7 cellular contexts compared by ENCODE assay signal in genomic region chr5:179974946-179975712, GRCh38.
DNase-seq lines count a peak whose midpoint lies in the region; ATAC-seq and TF ChIP-seq lines count a peak whose summit lies in the region.

No MANE protein-coding gene starts in this region.

- no peak overlapping the region for H3K4me3 Mint-ChIP-seq in nephron progenitor cell

- ATAC-seq in GM19023 (IDR thresholded peaks at IDR 0.05; ENCODE audit: unreplicated experiment): peak; percentile 57
- ATAC-seq in RWPE2 (ENCODE audit: low read depth): peak; percentile 73

- H3K27ac ChIP-seq in RWPE2 (ENCODE audit: poor library complexity, severe bottlenecking): no peak overlapping the region
- no peak overlapping the region for H3K27ac ChIP-seq in ascending aorta

- H3K36me3 ChIP-seq in RWPE2 (ENCODE audit: low read depth) (no peaks in the 10 kb centered on the region), ascending aorta (peaks cover 22 to 58% of the 10 kb centered on the region in 2 donors)

- no peak overlapping the region for H3K4me3 ChIP-seq in RWPE2 (ENCODE audit: severe bottlenecking)
- no peak overlapping the region for H3K4me3 ChIP-seq in epithelial cell of esophagus (ENCODE audit: low read length)
- H3K4me3 ChIP-seq in ascending aorta: no peak overlapping the region

- H3K4me1 Mint-ChIP-seq in nephron progenitor cell: peaks cover 12% of the 10 kb centered on the region

- TF ChIP-seq CTCF in RWPE2 (IDR thresholded peaks at IDR 0.05; ENCODE audit: poor library complexity, severe bottlenecking) (peak; percentile 56), epithelial cell of esophagus (IDR thresholded peaks at IDR 0.05; ENCODE audit: insufficient read depth, low read depth, low read length, missing control alignments) (peak; percentile 50), nephron progenitor cell (IDR thresholded peaks at IDR 0.05) (peak; percentile 58), ascending aorta (IDR thresholded peaks at IDR 0.05) (peak in 1 of 3 experiments; percentile 19)

- no peaks in the 10 kb centered on the region for H3K4me1 ChIP-seq in RWPE2 (ENCODE audit: insufficient read depth, poor library complexity, severe bottlenecking)
- no peaks in the 10 kb centered on the region for H3K4me1 ChIP-seq in ascending aorta

- H3K27me3 ChIP-seq in RWPE2 (ENCODE audit: insufficient read depth, poor library complexity, severe bottlenecking): no peaks in the 10 kb centered on the region
- no peaks in the 10 kb centered on the region for H3K27me3 ChIP-seq in ascending aorta

- H3K9me3 Mint-ChIP-seq in nephron progenitor cell: no peaks in the 10 kb centered on the region

- H3K27ac Mint-ChIP-seq in nephron progenitor cell: no peak overlapping the region

- intact Hi-C loops in ascending aorta (cut with DNase I): no loop called here

- H3K9me3 ChIP-seq in RWPE2 (ENCODE audit: severe bottlenecking) (no peaks in the 10 kb centered on the region), ascending aorta (no peaks in the 10 kb centered on the region)

- H3K27me3 Mint-ChIP-seq in nephron progenitor cell (ENCODE audit: low read depth, poor library complexity): peaks cover 3% of the 10 kb centered on the region

- DNase-seq in DMS79 (lab: John Stamatoyannopoulos, UW) (peak; percentile 40), HT-29 (ENCODE audit: low spot score) (peak; percentile 58), RWPE2 (ENCODE audit: low spot score) (no peak), epithelial cell of esophagus (ENCODE audit: low read depth) (peak; percentile 28), nephron progenitor cell (peak; percentile 56), ascending aorta (ENCODE audit: low spot score in 2 of 2) (no peak)

- peaks cover 78% of the 10 kb centered on the region for H3K36me3 Mint-ChIP-seq in nephron progenitor cell (ENCODE audit: low read depth)

Comparison
In these comparisons a context has a peak if more than half of its experiments do, and no peak if none do; other contexts are left out.
1. DNase-seq: peak in DMS79 (single experiment), HT-29 (single experiment), epithelial cell of esophagus (single experiment) and nephron progenitor cell (single experiment); none in RWPE2 (single experiment) and ascending aorta (0 of 2).